In the genomic region with DNA sequence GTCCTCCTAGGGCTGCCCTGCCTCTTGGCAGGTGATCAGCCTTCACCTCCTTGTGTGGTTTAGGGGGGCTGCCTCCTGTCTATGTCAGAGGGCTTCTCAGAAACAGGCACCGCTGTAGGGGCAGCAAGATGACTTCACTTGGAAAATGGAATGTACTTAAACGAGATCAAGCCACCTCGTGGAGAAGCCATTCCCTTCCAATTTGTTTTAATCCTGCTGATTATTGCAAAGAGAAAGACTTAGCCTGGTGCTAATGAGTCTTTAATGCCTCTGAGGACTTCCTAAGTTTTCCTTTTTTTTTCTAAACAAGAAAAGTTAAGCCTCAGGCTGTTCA, we compare ENCODE assay signal across 2 cellular contexts.
TF ChIP-seq lines count a peak whose summit lies in the region.

No MANE protein-coding gene starts in this region.

TF ChIP-seq in SK-N-SH, 30 proteins besides CTCF, POLR2A, EP300 and RAD21 (continued from another document):
- TF ChIP-seq USF1 (IDR thresholded peaks at IDR 0.05; ENCODE audit: borderline replicate concordance, low read depth) (no peak), GABPA (IDR thresholded peaks at IDR 0.05; ENCODE audit: low read depth) (no peak), SIN3A (IDR thresholded peaks at IDR 0.05; ENCODE audit: borderline replicate concordance, low read depth, low read length) (no peak), TCF12 (IDR thresholded peaks at IDR 0.05) (no peak), FOSL2 (IDR thresholded peaks at IDR 0.05; ENCODE audit: borderline replicate concordance, low read depth) (no peak), JUND (IDR thresholded peaks at IDR 0.05) (no peak), ZBTB33 (IDR thresholded peaks at IDR 0.05; ENCODE audit: borderline replicate concordance, low read depth) (no peak), FOXM1 (IDR thresholded peaks at IDR 0.05; ENCODE audit: low read depth) (no peak), TEAD4 (IDR thresholded peaks at IDR 0.05; ENCODE audit: borderline replicate concordance, insufficient read depth) (no peak), RXRA (IDR thresholded peaks at IDR 0.05; ENCODE audit: borderline replicate concordance, low read depth) (no peak), MXI1 (IDR thresholded peaks at IDR 0.05; ENCODE audit: low read depth, low read length) (no peak), POLR2AphosphoS5 (IDR thresholded peaks at IDR 0.05; ENCODE audit: low read depth, low read length) (no peak), FOXJ3 (CRISPR knock-in tag; IDR thresholded peaks at IDR 0.05) (no peak), REST (IDR thresholded peaks at IDR 0.05; ENCODE audit: low read depth, low read length) (no peak), SMC3 (IDR thresholded peaks at IDR 0.05; ENCODE audit: low read depth, low read length) (no peak)

TF ChIP-seq in HepG2, 621 proteins besides CTCF, POLR2A, EP300 and RAD21 (continued from another document):
- TF ChIP-seq ZNF609 (CRISPR knock-in tag; IDR thresholded peaks at IDR 0.05; ENCODE audit: borderline replicate concordance): no peak
- no peak for TF ChIP-seq BATF2 (CRISPR knock-in tag; IDR thresholded peaks at IDR 0.05)
- no peak for TF ChIP-seq NFE2 (CRISPR knock-in tag; IDR thresholded peaks at IDR 0.05)
- TF ChIP-seq U2AF2 (IDR thresholded peaks at IDR 0.05; ENCODE audit: low read depth, low read length): no peak
- TF ChIP-seq ATAD3A (CRISPR knock-in tag; IDR thresholded peaks at IDR 0.05): no peak
- TF ChIP-seq RARA (CRISPR knock-in tag; IDR thresholded peaks at IDR 0.05): no peak
- TF ChIP-seq SATB2 (CRISPR knock-in tag; IDR thresholded peaks at IDR 0.05): no peak
- no peak for TF ChIP-seq PAX8 (CRISPR knock-in tag; IDR thresholded peaks at IDR 0.05; ENCODE audit: borderline replicate concordance)
- TF ChIP-seq FIP1L1 (IDR thresholded peaks at IDR 0.05; ENCODE audit: borderline replicate concordance, insufficient read depth, low read depth, low read length): no peak
- TF ChIP-seq TSC22D2 (CRISPR knock-in tag; IDR thresholded peaks at IDR 0.05; ENCODE audit: borderline replicate concordance): no peak
- no peak for TF ChIP-seq CCDC6 (CRISPR knock-in tag; IDR thresholded peaks at IDR 0.05)
TF ChIP-seq in HepG2: peak in this region for 0.
